Comparison of ENCODE assay signal across 12 cellular contexts in the genomic region with DNA sequence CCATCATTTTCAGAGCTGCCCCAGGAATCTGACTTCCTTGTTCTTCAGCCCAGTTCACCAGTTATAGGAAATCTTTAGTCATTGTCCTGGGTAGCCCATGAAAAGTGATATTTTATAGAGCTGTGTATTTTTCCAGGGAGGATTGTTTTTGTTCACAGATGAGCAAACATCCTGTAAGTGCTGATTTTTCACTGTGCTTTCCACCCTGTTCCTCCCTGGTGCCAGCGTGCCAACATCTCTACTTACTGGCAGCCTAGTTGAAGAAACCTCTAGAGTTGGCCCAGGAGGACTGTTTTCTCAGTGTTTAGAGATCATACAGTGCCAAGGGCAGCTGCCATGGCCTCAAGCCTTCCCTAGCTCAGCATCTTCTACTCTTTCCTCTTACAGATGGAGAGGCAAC. TPM values are rescaled to one million over a fixed set of nuclear protein-coding genes. Genes with fewer than 3 reads are reported as not detected.
DNase-seq lines count a peak whose midpoint lies in the region; ATAC-seq, FAIRE-seq and TF ChIP-seq lines count a peak whose summit lies in the region.
"Had no signal": no experiment of that assay in that cellular context is flagged by ENCODE, and none has a peak within 500 bp of the region (broad histone marks: within the 10 kb centered on the region; RNA-seq: fewer than 3 reads in every experiment).

No MANE protein-coding gene starts in this region.

- CTCF ChIA-PET in endothelial cell of umbilical vein (lab: Charles Lee): interaction anchor here (1.0 to 2.3 kb wide), 6 partner anchors 10 to 194 kb away, joined by 3 to 18 read pairs (median 5); a partner anchor contains a TSS

- DNase-seq in activated T-cell treated with anti-CD3 and anti-CD28 coated beads, Interleukin-2, amount 50 U/mL, for 72 hours: no peak
- DNase-seq in activated T-cell treated with anti-CD3 and anti-CD28 coated beads, Interleukin-2, amount 50 U/mL, for 48 hours: no peak
- DNase-seq in endothelial cell of umbilical vein (ENCODE audit: low read depth, low spot score): peak; percentile 86
- no peak for DNase-seq in memory B cell (ENCODE audit: low spot score in 2 of 2)
- peak; percentile 80 to 92 for DNase-seq in tibial artery
- DNase-seq: Karpas-422; stimulated activated CD4-positive, alpha-beta T cell treated with anti-CD3 and anti-CD28 coated beads, Interleukin-2, amount 100 ng/mL, for 48 hours had no signal

- H3K27me3 ChIP-seq in endothelial cell of umbilical vein (ENCODE audit: control insufficient read depth in 2 of 2, insufficient read depth in 2 of 2, low read length in 2 of 2) (no peaks in the 10 kb centered on the region), tibial artery (no peaks in the 10 kb centered on the region)

- H3K4me3 Mint-ChIP-seq in activated T-cell treated with anti-CD3 and anti-CD28 coated beads, Interleukin-2, amount 50 U/mL, for 72 hours: no peak overlapping the region
- H3K4me3 Mint-ChIP-seq in memory B cell: no peak overlapping the region
- H3K4me3 Mint-ChIP-seq: T-helper 1 cell treated with Interleukin-12 subunit alpha and Interleukin-12 subunit beta and Interleukin-4 antibody, amounts not matched to agents 30 μg/mL and 1 μg/mL, for 36 hours had no signal

- peak overlapping the region; percentile 56 for H3K27ac ChIP-seq in endothelial cell of umbilical vein (ENCODE audit: insufficient read depth, low read depth, low read length)
- H3K27ac ChIP-seq in tibial artery: peak overlapping the region; percentile 64 to 72
- H3K27ac ChIP-seq: A549 had no signal

- H3K4me1 Mint-ChIP-seq in activated T-cell treated with anti-CD3 and anti-CD28 coated beads, Interleukin-2, amount 50 U/mL, for 72 hours (ENCODE audit: low read depth): peaks cover 45% of the 10 kb centered on the region
- H3K4me1 Mint-ChIP-seq in memory B cell: peaks cover 33% of the 10 kb centered on the region

- H3K79me2 ChIP-seq in endothelial cell of umbilical vein (ENCODE audit: control insufficient read depth, insufficient read depth, low read length): no peaks in the 10 kb centered on the region

- H3K27me3 Mint-ChIP-seq in activated T-cell treated with anti-CD3 and anti-CD28 coated beads, Interleukin-2, amount 50 U/mL, for 72 hours (ENCODE audit: low read depth): no peaks in the 10 kb centered on the region
- no peaks in the 10 kb centered on the region for H3K27me3 Mint-ChIP-seq in memory B cell

- no peak overlapping the region for H2AFZ ChIP-seq in endothelial cell of umbilical vein (ENCODE audit: low read depth, low read length)

- peak; percentile 86 for FAIRE-seq in endothelial cell of umbilical vein (lab: Jason Lieb, UNC)
- FAIRE-seq: A549 had no signal

- H3K27ac Mint-ChIP-seq in activated T-cell treated with anti-CD3 and anti-CD28 coated beads, Interleukin-2, amount 50 U/mL, for 72 hours: peak overlapping the region; percentile 29
- peak overlapping the region; percentile 85 for H3K27ac Mint-ChIP-seq in memory B cell
- H3K27ac Mint-ChIP-seq: T-helper 1 cell treated with Interleukin-12 subunit alpha and Interleukin-12 subunit beta and Interleukin-4 antibody, amounts not matched to agents 30 μg/mL and 1 μg/mL, for 36 hours had no signal

- H3K9ac ChIP-seq in endothelial cell of umbilical vein (replicated peaks; ENCODE audit: extremely low read depth, insufficient read depth, low read length): no peak overlapping the region

- dilution Hi-C loops in endothelial cell of umbilical vein (cut with MboI; ENCODE audit: extremely low pct_ligation_motif_present, low sequenced_read_pairs): no loop called here

- TF ChIP-seq POLR2A in endothelial cell of umbilical vein (IDR thresholded peaks at IDR 0.05; ENCODE audit: low read depth, low read length): no peak

- BruUV-seq in endothelial cell of umbilical vein (replicated peaks; lab: Mats Ljungman, UMichigan): no TSS peak

- intact Hi-C loops in endothelial cell of umbilical vein (cut with micrococcal nuclease) (loop anchor here (1.0 to 2.0 kb wide), 2 partner anchors 17 to 39 kb away; no protein-coding TSS in a partner anchor), tibial artery (cut with DNase I; ENCODE audit: low total_unique reads) (loop anchor here (10.0 kb wide), 1 partner anchor 607 kb away; a partner anchor contains a TSS)

- POLR2A ChIA-PET in endothelial cell of umbilical vein (lab: Charles Lee): interaction anchor here (0.7 to 0.8 kb wide), 3 partner anchors 39 to 187 kb away, joined by 3 read pairs; no protein-coding TSS in a partner anchor

- no peaks in the 10 kb centered on the region for H3K9me3 Mint-ChIP-seq in activated T-cell treated with anti-CD3 and anti-CD28 coated beads, Interleukin-2, amount 50 U/mL, for 72 hours
- H3K9me3 Mint-ChIP-seq in memory B cell: no peaks in the 10 kb centered on the region
- H3K9me3 Mint-ChIP-seq: T-helper 1 cell treated with Interleukin-12 subunit alpha and Interleukin-12 subunit beta and Interleukin-4 antibody, amounts not matched to agents 30 μg/mL and 1 μg/mL, for 36 hours had no signal

- no peaks in the 10 kb centered on the region for H3K9me1 ChIP-seq in endothelial cell of umbilical vein (replicated peaks; ENCODE audit: control insufficient read depth, extremely low read depth, insufficient read depth, low read length)

- peaks cover 23 to 68% of the 10 kb centered on the region in 2 donors for H3K36me3 Mint-ChIP-seq in activated T-cell treated with anti-CD3 and anti-CD28 coated beads, Interleukin-2, amount 50 U/mL, for 72 hours (ENCODE audit: insufficient read depth in 2 of 2)
- H3K36me3 Mint-ChIP-seq in memory B cell: peaks cover 51% of the 10 kb centered on the region

- H3K36me3 ChIP-seq in endothelial cell of umbilical vein (ENCODE audit: control insufficient read depth in 2 of 2, extremely low read depth in 1 of 2, insufficient read depth in 2 of 2, low read length in 2 of 2): peaks cover 8 to 43% of the 10 kb centered on the region in 2 experiments
- H3K36me3 ChIP-seq in tibial artery: peaks cover 0 to 2% (median 0%) of the 10 kb centered on the region in 3 donors

- H3K4me3 ChIP-seq in endothelial cell of umbilical vein (replicated peaks in 1 of 3; ENCODE audit: insufficient read depth in 1 of 3, low read depth in 1 of 3, low read length in 3 of 3): no peak overlapping the region
- H3K4me3 ChIP-seq in tibial artery: no peak overlapping the region
- H3K4me3 ChIP-seq: A549 had no signal

- TF ChIP-seq CTCF in endothelial cell of umbilical vein (IDR thresholded peaks at IDR 0.05; ENCODE audit: extremely low read depth in 1 of 2, insufficient read depth in 1 of 2, low read depth in 1 of 2, low read length in 2 of 2) (no peak), tibial artery (IDR thresholded peaks at IDR 0.05) (no peak)

- H3K9me3 ChIP-seq in endothelial cell of umbilical vein (replicated peaks; ENCODE audit: control insufficient read depth, insufficient read depth, low read length) (no peaks in the 10 kb centered on the region), tibial artery (no peaks in the 10 kb centered on the region)
- H3K9me3 ChIP-seq: A549 had no signal

- no peaks in the 10 kb centered on the region for H4K20me1 ChIP-seq in endothelial cell of umbilical vein (replicated peaks; ENCODE audit: control insufficient read depth, extremely low read depth, insufficient read depth, low read length)

- H3K4me2 ChIP-seq in endothelial cell of umbilical vein (ENCODE audit: insufficient read depth, low read length): peak overlapping the region; percentile 10
- H3K4me2 ChIP-seq: A549 had no signal

- H3K4me1 ChIP-seq in endothelial cell of umbilical vein (ENCODE audit: control insufficient read depth, extremely low read depth, insufficient read depth, low read length): peaks cover 28% of the 10 kb centered on the region
- peaks cover 5 to 99% (median 72%) of the 10 kb centered on the region in 4 donors for H3K4me1 ChIP-seq in tibial artery
- H3K4me1 ChIP-seq: A549 had no signal

- no peak for ATAC-seq in activated T-cell treated with anti-CD3 and anti-CD28 coated beads, Interleukin-2, amount 50 U/mL, for 72 hours (replicated peaks in 1 of 2)
- ATAC-seq in memory B cell (ENCODE audit: low read depth) (no peak), GM21619 (IDR thresholded peaks at IDR 0.05; ENCODE audit: unreplicated experiment) (no peak), GM21529 (IDR thresholded peaks at IDR 0.05; ENCODE audit: unreplicated experiment) (no peak), GM18502 (IDR thresholded peaks at IDR 0.05; ENCODE audit: poor library complexity, unreplicated experiment) (no peak)
- ATAC-seq: A549 had no signal

TF ChIP-seq in endothelial cell of umbilical vein, 7 proteins besides CTCF, POLR2A, EP300 and RAD21:
- TF ChIP-seq POLR2AphosphoS5 (IDR thresholded peaks at IDR 0.05; ENCODE audit: insufficient read depth, low read depth, low read length) (no peak), JUN (IDR thresholded peaks at IDR 0.05; ENCODE audit: borderline replicate concordance, insufficient read depth, insufficient read length, low read depth) (peak; percentile 4)
TF ChIP-seq in endothelial cell of umbilical vein: peak in this region for 1.

RNA-seq across cellular contexts. Expression of a gene that starts 41.3 kb away (rescaled TPM):
- 100 to 1,000 TPM in 1 of 2 donors, 10 to 100 TPM in 1; 98.1 to 104 TPM for total RNA-seq in activated T-cell treated with anti-CD3 and anti-CD28 coated beads, Interleukin-2, amount 50 U/mL, for 72 hours
- total RNA-seq in endothelial cell of umbilical vein: 86.5 and 101 TPM in 2 replicates
- polyA plus RNA-seq in endothelial cell of umbilical vein: 61.2 and 63.9 TPM in 2 replicates
- polyA plus RNA-seq in endothelial cell of umbilical vein (2011; cell fraction: cytosol; rRNA removed): 53.7 and 67.6 TPM in 2 replicates
- polyA plus RNA-seq in endothelial cell of umbilical vein (2011; cell fraction: nucleus; rRNA removed): 62.9 and 68.0 TPM in 2 replicates
- polyA plus RNA-seq in endothelial cell of umbilical vein (2012): 71.0 and 77.4 TPM in 2 replicates
- polyA minus RNA-seq in endothelial cell of umbilical vein: 219 and 220 TPM in 2 replicates
- polyA minus RNA-seq in endothelial cell of umbilical vein (2011; cell fraction: cytosol; rRNA and poly(A)+ RNA removed): 0.51 TPM
- 91.7 and 129 TPM in 2 replicates for polyA minus RNA-seq in endothelial cell of umbilical vein (2011; cell fraction: nucleus; rRNA and poly(A)+ RNA removed)

Comparison
In these comparisons a context has a peak if more than half of its experiments do, and no peak if none do; other contexts are left out.
1. DNase-seq: peak in endothelial cell of umbilical vein (single experiment) and tibial artery (2 of 2); none in activated T-cell treated with anti-CD3 and anti-CD28 coated beads, Interleukin-2, amount 50 U/mL, for 72 hours (0 of 2), activated T-cell treated with anti-CD3 and anti-CD28 coated beads, Interleukin-2, amount 50 U/mL, for 48 hours (0 of 2) and memory B cell (0 of 2).